In the genomic region with DNA sequence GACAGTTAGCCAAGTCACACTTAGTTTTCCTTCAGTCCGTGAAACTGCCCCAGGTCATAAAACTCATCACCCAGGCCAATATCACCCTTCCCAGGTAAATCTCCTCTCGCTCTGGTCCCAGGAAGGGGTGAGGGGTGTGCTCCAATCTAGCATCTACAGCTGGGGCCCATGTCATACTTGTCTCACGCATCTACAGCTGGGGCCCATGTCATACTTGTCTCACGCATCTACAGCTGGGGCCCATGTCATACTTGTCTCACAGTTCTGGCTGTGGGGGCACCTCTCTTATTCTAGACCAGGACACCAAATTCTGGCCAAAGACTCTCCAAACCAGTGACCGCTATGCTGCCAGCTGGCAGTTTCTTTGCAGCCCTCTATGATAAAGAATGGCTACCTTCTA, we compare ENCODE assay signal across 22 cellular contexts.
DNase-seq lines count a peak whose midpoint lies in the region; ATAC-seq, FAIRE-seq and TF ChIP-seq lines count a peak whose summit lies in the region.
"Had no signal": no experiment of that assay in that cellular context is flagged by ENCODE, and none has a peak within 500 bp of the region (broad histone marks: within the 10 kb centered on the region; RNA-seq: fewer than 3 reads in every experiment).

No MANE protein-coding gene starts in this region.

- intact Hi-C loops in mucosa of descending colon (cut with DNase I, micrococcal nuclease) = no loop called here
- intact Hi-C loops in A673 (cut with micrococcal nuclease; ENCODE audit: unreplicated experiment) = no loop called here

- peaks cover 63% of the 10 kb centered on the region for H3K9me3 ChIP-seq in mucosa of descending colon
- peaks cover 10% of the 10 kb centered on the region for H3K9me3 ChIP-seq in A673 (ENCODE audit: low read depth, low read length, poor library complexity, severe bottlenecking)

- no peak overlapping the region for H3K4me3 ChIP-seq in mucosa of descending colon
- H3K4me3 ChIP-seq in A673 (ENCODE audit: low read depth, low read length, poor library complexity, severe bottlenecking) = no peak overlapping the region
- H3K4me3 ChIP-seq: BLaER1 treated with 17β-estradiol and CSF1 and Interleukin-3, amounts not matched to agents 10 nM and 100 nM had no signal

- no peaks in the 10 kb centered on the region for H3K27me3 ChIP-seq in A673 (replicated peaks; ENCODE audit: insufficient read depth, low read depth, low read length, poor library complexity)
- H3K27me3 ChIP-seq: BLaER1 treated with 17β-estradiol and CSF1 and Interleukin-3, amounts not matched to agents 10 nM and 100 nM had no signal

- ATAC-seq in esophagus mucosa (peak; percentile 38), mucosa of descending colon (peak; percentile 22), GM21825 (IDR thresholded peaks at IDR 0.05; ENCODE audit: unreplicated experiment) (no peak), GM19328 (IDR thresholded peaks at IDR 0.05; ENCODE audit: unreplicated experiment) (no peak), HG02870 (IDR thresholded peaks at IDR 0.05; ENCODE audit: unreplicated experiment) (no peak)
- ATAC-seq: CD8-positive, alpha-beta T cell had no signal

- DNase-seq in mucosa of descending colon (no peak), urothelium cell line (ENCODE audit: low spot score) (no peak), A673 (ENCODE audit: low spot score) (no peak)
- DNase-seq: 8988T; AML-193; Caco-2; Calu3; CD4-positive, alpha-beta T cell; CD8-positive, alpha-beta T cell; DMS79 treated with DMSO at 0.1 percent for 48 hours; GF-D8 had no signal

- H3K36me3 ChIP-seq in mucosa of descending colon (ENCODE audit: low read depth) (no peaks in the 10 kb centered on the region), A673 (ENCODE audit: insufficient read depth, low read length, poor library complexity, severe bottlenecking) (peaks cover 4% of the 10 kb centered on the region)
- H3K36me3 ChIP-seq: BLaER1 treated with 17β-estradiol and CSF1 and Interleukin-3, amounts not matched to agents 10 nM and 100 nM had no signal

- H3K27ac ChIP-seq in A673 (ENCODE audit: low read depth, low read length, poor library complexity, severe bottlenecking) = no peak overlapping the region
- H3K27ac ChIP-seq: BLaER1 treated with 17β-estradiol and CSF1 and Interleukin-3, amounts not matched to agents 10 nM and 100 nM; C4-2B had no signal

- FAIRE-seq in urothelium cell line (lab: Jason Lieb, UNC) = peak; percentile 17
- FAIRE-seq: A204.1, D721Med, G401.6, GM12891, GM19239 had no signal

- BruUV-seq in A673 (replicated peaks; lab: Mats Ljungman, UMichigan) = no TSS peak

- POLR2A ChIA-PET in A673 (lab: Charles Lee; ENCODE audit: low non-redundant PET) = no interaction called here

- CTCF ChIA-PET in A673 (lab: Charles Lee) = no interaction called here

- TF ChIP-seq CTCF in mucosa of descending colon (IDR thresholded peaks at IDR 0.05) = no peak
- TF ChIP-seq CTCF in A673 (conservative IDR thresholded peaks at IDR 0.05; ENCODE audit: low read depth, low read length) = no peak

- H3K4me1 ChIP-seq in mucosa of descending colon (ENCODE audit: low read depth) (no peaks in the 10 kb centered on the region), A673 (ENCODE audit: insufficient read depth, low read length, poor library complexity, severe bottlenecking) (no peaks in the 10 kb centered on the region)
- H3K4me1 ChIP-seq: BLaER1 treated with 17β-estradiol and CSF1 and Interleukin-3, amounts not matched to agents 10 nM and 100 nM; Caco-2 had no signal

Comparison
In these comparisons a context has a peak if more than half of its experiments do, and no peak if none do; other contexts are left out.
1. ATAC-seq: peak in esophagus mucosa (single experiment) and mucosa of descending colon (single experiment); none in GM21825 (single experiment), GM19328 (single experiment) and HG02870 (single experiment).